1 cellular context compared by ENCODE assay signal in the genomic region with DNA sequence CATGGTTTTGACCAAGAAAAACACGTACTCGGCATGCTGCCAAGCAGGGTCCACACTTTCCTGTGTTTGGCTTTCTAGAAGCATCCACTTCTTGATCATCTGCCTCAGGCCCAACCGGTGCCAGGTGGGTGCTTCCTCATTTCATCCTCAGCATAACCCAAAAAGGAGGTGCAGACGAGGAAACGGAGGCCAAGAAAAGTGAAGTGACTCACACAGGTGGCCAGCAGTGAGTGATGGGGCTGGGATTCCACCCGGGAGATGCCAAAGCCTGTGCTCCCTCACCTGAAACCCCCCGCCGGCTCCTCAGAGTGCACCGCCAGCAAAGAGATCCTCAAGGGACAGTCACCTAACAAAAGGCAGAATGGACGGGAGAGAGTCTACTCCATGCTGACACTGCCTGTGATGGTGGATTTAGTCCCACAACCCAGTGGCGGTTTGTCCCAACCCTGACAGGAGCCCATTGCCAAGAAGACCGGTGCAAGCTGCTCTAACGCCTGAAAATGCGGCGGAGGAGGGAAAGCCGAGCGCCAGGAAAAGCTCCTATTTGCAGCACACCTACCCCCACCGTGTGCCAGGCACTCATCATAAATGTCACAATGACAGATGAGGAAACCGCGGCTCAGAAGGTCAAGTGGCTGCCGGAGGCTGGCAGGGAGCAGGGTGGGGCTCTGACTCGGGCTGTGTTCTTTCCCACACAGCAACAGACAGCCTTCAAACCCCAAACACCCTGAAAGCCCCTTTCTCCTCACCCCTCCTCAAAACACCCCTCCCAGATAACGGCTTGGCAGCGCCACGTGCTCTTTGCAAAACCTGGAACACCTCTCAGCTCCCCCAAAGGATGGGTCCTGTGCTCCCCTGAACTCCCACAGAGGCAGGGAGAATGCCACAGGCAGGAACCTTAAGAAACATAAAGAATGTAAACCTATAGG.
TF ChIP-seq lines count a peak whose summit lies in the region.

No MANE protein-coding gene starts in this region.

TF ChIP-seq in HEK293, 187 proteins besides CTCF, POLR2A, EP300 and RAD21 (continued from another document and continues in another):
- TF ChIP-seq, protein P1, sequence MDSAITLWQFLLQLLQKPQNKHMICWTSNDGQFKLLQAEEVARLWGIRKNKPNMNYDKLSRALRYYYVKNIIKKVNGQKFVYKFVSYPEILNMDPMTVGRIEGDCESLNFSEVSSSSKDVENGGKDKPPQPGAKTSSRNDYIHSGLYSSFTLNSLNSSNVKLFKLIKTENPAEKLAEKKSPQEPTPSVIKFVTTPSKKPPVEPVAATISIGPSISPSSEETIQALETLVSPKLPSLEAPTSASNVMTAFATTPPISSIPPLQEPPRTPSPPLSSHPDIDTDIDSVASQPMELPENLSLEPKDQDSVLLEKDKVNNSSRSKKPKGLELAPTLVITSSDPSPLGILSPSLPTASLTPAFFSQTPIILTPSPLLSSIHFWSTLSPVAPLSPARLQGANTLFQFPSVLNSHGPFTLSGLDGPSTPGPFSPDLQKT (IDR thresholded peaks at IDR 0.05; ENCODE audit: borderline replicate concordance, low read depth, low read length) = no peak
- peak; percentile 60; the same call in 1 of the 2 replicates for TF ChIP-seq SCRT2 (tag by site-specific recombination; IDR thresholded peaks at IDR 0.05)
- TF ChIP-seq, protein P2, sequence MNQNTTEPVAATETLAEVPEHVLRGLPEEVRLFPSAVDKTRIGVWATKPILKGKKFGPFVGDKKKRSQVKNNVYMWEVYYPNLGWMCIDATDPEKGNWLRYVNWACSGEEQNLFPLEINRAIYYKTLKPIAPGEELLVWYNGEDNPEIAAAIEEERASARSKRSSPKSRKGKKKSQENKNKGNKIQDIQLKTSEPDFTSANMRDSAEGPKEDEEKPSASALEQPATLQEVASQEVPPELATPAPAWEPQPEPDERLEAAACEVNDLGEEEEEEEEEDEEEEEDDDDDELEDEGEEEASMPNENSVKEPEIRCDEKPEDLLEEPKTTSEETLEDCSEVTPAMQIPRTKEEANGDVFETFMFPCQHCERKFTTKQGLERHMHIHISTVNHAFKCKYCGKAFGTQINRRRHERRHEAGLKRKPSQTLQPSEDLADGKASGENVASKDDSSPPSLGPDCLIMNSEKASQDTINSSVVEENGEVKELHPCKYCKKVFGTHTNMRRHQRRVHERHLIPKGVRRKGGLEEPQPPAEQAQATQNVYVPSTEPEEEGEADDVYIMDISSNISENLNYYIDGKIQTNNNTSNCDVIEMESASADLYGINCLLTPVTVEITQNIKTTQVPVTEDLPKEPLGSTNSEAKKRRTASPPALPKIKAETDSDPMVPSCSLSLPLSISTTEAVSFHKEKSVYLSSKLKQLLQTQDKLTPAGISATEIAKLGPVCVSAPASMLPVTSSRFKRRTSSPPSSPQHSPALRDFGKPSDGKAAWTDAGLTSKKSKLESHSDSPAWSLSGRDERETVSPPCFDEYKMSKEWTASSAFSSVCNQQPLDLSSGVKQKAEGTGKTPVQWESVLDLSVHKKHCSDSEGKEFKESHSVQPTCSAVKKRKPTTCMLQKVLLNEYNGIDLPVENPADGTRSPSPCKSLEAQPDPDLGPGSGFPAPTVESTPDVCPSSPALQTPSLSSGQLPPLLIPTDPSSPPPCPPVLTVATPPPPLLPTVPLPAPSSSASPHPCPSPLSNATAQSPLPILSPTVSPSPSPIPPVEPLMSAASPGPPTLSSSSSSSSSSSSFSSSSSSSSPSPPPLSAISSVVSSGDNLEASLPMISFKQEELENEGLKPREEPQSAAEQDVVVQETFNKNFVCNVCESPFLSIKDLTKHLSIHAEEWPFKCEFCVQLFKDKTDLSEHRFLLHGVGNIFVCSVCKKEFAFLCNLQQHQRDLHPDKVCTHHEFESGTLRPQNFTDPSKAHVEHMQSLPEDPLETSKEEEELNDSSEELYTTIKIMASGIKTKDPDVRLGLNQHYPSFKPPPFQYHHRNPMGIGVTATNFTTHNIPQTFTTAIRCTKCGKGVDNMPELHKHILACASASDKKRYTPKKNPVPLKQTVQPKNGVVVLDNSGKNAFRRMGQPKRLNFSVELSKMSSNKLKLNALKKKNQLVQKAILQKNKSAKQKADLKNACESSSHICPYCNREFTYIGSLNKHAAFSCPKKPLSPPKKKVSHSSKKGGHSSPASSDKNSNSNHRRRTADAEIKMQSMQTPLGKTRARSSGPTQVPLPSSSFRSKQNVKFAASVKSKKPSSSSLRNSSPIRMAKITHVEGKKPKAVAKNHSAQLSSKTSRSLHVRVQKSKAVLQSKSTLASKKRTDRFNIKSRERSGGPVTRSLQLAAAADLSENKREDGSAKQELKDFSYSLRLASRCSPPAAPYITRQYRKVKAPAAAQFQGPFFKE (tag by site-specific recombination; IDR thresholded peaks at IDR 0.05; ENCODE audit: borderline replicate concordance) = no peak
- TF ChIP-seq ZNF585B (tag by site-specific recombination; IDR thresholded peaks at IDR 0.05) = no peak
- no peak for TF ChIP-seq ZNF777 (tag by site-specific recombination; IDR thresholded peaks at IDR 0.05; ENCODE audit: borderline replicate concordance)
- TF ChIP-seq ZNF202 (tag by site-specific recombination; IDR thresholded peaks at IDR 0.05; ENCODE audit: borderline replicate concordance) = no peak
- TF ChIP-seq ZNF677 (tag by site-specific recombination; IDR thresholded peaks at IDR 0.05) = no peak
- peak; percentile 62; the same call in 1 of the 2 replicates for TF ChIP-seq ZEB2 (tag by site-specific recombination; IDR thresholded peaks at IDR 0.05)
- no peak for TF ChIP-seq GLI4 (tag by site-specific recombination; IDR thresholded peaks at IDR 0.05)
- no peak for TF ChIP-seq ZNF560 (tag by site-specific recombination; IDR thresholded peaks at IDR 0.05; ENCODE audit: borderline replicate concordance)
- TF ChIP-seq ZFP69B (tag by site-specific recombination; IDR thresholded peaks at IDR 0.05) = peak; percentile 45
- no peak for TF ChIP-seq ZNF664 (tag by site-specific recombination; IDR thresholded peaks at IDR 0.05)
- 0 out of 2 replicates have a peak, but pooled peaks have one; percentile 21 for TF ChIP-seq SP2 (tag by site-specific recombination; IDR thresholded peaks at IDR 0.05)
- TF ChIP-seq ZNF48 (tag by site-specific recombination; IDR thresholded peaks at IDR 0.05) = no peak
- no peak for TF ChIP-seq ZSCAN23 (tag by site-specific recombination; IDR thresholded peaks at IDR 0.05)
- TF ChIP-seq ZFP37 (tag by site-specific recombination; IDR thresholded peaks at IDR 0.05) = no peak
- peak; percentile 82 for TF ChIP-seq ZBTB8A (tag by site-specific recombination; IDR thresholded peaks at IDR 0.05)
- peak; percentile 87 for TF ChIP-seq KLF1 (tag by site-specific recombination; IDR thresholded peaks at IDR 0.05)
- no peak for TF ChIP-seq KLF9 (tag by site-specific recombination; IDR thresholded peaks at IDR 0.05; ENCODE audit: low read depth)
- TF ChIP-seq ZNF133 (tag by site-specific recombination; IDR thresholded peaks at IDR 0.05) = no peak
- no peak for TF ChIP-seq ZNF155 (tag by site-specific recombination; IDR thresholded peaks at IDR 0.05)
- peak; percentile 92 for TF ChIP-seq ZXDB (tag by site-specific recombination; IDR thresholded peaks at IDR 0.05)
- no peak for TF ChIP-seq ZNF239 (tag by site-specific recombination; IDR thresholded peaks at IDR 0.05)
- no peak for TF ChIP-seq ZFP41 (tag by site-specific recombination; IDR thresholded peaks at IDR 0.05; ENCODE audit: borderline replicate concordance)
- no peak for TF ChIP-seq HOXA7 (CRISPR knock-in tag; IDR thresholded peaks at IDR 0.05; ENCODE audit: borderline replicate concordance)
- TF ChIP-seq ZBTB21 (tag by site-specific recombination; IDR thresholded peaks at IDR 0.05) = no peak
- TF ChIP-seq TRIM28 (IDR thresholded peaks at IDR 0.05; ENCODE audit: borderline replicate concordance, low read length) = no peak
- TF ChIP-seq, protein P3, sequence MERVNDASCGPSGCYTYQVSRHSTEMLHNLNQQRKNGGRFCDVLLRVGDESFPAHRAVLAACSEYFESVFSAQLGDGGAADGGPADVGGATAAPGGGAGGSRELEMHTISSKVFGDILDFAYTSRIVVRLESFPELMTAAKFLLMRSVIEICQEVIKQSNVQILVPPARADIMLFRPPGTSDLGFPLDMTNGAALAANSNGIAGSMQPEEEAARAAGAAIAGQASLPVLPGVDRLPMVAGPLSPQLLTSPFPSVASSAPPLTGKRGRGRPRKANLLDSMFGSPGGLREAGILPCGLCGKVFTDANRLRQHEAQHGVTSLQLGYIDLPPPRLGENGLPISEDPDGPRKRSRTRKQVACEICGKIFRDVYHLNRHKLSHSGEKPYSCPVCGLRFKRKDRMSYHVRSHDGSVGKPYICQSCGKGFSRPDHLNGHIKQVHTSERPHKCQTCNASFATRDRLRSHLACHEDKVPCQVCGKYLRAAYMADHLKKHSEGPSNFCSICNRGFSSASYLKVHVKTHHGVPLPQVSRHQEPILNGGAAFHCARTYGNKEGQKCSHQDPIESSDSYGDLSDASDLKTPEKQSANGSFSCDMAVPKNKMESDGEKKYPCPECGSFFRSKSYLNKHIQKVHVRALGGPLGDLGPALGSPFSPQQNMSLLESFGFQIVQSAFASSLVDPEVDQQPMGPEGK (tag by site-specific recombination; IDR thresholded peaks at IDR 0.05) = peak; percentile 86
- TF ChIP-seq PRDM1 (tag by site-specific recombination; IDR thresholded peaks at IDR 0.05) = no peak
- TF ChIP-seq ZBTB20 (tag by site-specific recombination; IDR thresholded peaks at IDR 0.05) = peak; percentile 4; the same call in 1 of the 2 replicates
- TF ChIP-seq ZBTB7A (tag by site-specific recombination; IDR thresholded peaks at IDR 0.05; ENCODE audit: low read depth) = peak; percentile 70; the same call in 1 of the 2 replicates
- TF ChIP-seq KLF10 (tag by site-specific recombination; IDR thresholded peaks at IDR 0.05) = peak; percentile 73; the same call in 1 of the 2 replicates
- TF ChIP-seq ZNF544 (tag by site-specific recombination; IDR thresholded peaks at IDR 0.05) = no peak
- TF ChIP-seq ZNF654 (tag by site-specific recombination; IDR thresholded peaks at IDR 0.05; ENCODE audit: low read depth) = no peak
- TF ChIP-seq ZBTB10 (tag by site-specific recombination; IDR thresholded peaks at IDR 0.05) = 0 out of 2 replicates have a peak, but pooled peaks have one; percentile 60
- TF ChIP-seq ZNF138 (tag by site-specific recombination; IDR thresholded peaks at IDR 0.05; ENCODE audit: borderline replicate concordance) = no peak
- no peak for TF ChIP-seq ZNF266 (tag by site-specific recombination; IDR thresholded peaks at IDR 0.05; ENCODE audit: low read depth)
- TF ChIP-seq ZNF768 (tag by site-specific recombination; IDR thresholded peaks at IDR 0.05) = no peak
- TF ChIP-seq, protein P4, sequence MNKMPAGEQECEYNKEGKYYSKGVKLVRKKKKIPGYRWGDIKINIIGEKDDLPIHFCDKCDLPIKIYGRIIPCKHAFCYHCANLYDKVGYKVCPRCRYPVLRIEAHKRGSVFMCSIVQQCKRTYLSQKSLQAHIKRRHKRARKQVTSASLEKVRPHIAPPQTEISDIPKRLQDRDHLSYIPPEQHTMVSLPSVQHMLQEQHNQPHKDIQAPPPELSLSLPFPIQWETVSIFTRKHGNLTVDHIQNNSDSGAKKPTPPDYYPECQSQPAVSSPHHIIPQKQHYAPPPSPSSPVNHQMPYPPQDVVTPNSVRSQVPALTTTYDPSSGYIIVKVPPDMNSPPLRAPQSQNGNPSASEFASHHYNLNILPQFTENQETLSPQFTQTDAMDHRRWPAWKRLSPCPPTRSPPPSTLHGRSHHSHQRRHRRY (tag by site-specific recombination; IDR thresholded peaks at IDR 0.05) = no peak
- TF ChIP-seq ZNF248 (tag by site-specific recombination; IDR thresholded peaks at IDR 0.05) = no peak
- no peak for TF ChIP-seq ZNF114 (tag by site-specific recombination; IDR thresholded peaks at IDR 0.05)
- TF ChIP-seq ZNF223 (tag by site-specific recombination; IDR thresholded peaks at IDR 0.05) = no peak
- TF ChIP-seq FEZF1 (tag by site-specific recombination; IDR thresholded peaks at IDR 0.05) = peak; percentile 91
- TF ChIP-seq ZNF184 (tag by site-specific recombination; IDR thresholded peaks at IDR 0.05) = no peak
- TF ChIP-seq, protein P5, sequence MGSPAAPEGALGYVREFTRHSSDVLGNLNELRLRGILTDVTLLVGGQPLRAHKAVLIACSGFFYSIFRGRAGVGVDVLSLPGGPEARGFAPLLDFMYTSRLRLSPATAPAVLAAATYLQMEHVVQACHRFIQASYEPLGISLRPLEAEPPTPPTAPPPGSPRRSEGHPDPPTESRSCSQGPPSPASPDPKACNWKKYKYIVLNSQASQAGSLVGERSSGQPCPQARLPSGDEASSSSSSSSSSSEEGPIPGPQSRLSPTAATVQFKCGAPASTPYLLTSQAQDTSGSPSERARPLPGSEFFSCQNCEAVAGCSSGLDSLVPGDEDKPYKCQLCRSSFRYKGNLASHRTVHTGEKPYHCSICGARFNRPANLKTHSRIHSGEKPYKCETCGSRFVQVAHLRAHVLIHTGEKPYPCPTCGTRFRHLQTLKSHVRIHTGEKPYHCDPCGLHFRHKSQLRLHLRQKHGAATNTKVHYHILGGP (tag by site-specific recombination; IDR thresholded peaks at IDR 0.05) = no peak
- TF ChIP-seq SP7 (tag by site-specific recombination; IDR thresholded peaks at IDR 0.05) = peak; percentile 69
- TF ChIP-seq MYNN (tag by site-specific recombination; IDR thresholded peaks at IDR 0.05; ENCODE audit: borderline replicate concordance) = no peak
- TF ChIP-seq GLI2 (tag by site-specific recombination; IDR thresholded peaks at IDR 0.05; ENCODE audit: borderline replicate concordance, low read depth) = no peak; the same call in 1 of the 2 replicates
- TF ChIP-seq ZNF354C (tag by site-specific recombination; IDR thresholded peaks at IDR 0.05; ENCODE audit: borderline replicate concordance, low read depth) = no peak
- TF ChIP-seq YY1 (tag by site-specific recombination; IDR thresholded peaks at IDR 0.05) = no peak
- peak; percentile 61 for TF ChIP-seq ZNF600 (tag by site-specific recombination; IDR thresholded peaks at IDR 0.05)
- no peak; the same call in 1 of the 2 replicates for TF ChIP-seq ZBTB48 (tag by site-specific recombination; IDR thresholded peaks at IDR 0.05)
- no peak for TF ChIP-seq ZNF510 (tag by site-specific recombination; IDR thresholded peaks at IDR 0.05; ENCODE audit: insufficient replicate concordance)
- TF ChIP-seq ZNF521 (tag by site-specific recombination; IDR thresholded peaks at IDR 0.05) = no peak
- TF ChIP-seq EGR2 (tag by site-specific recombination; IDR thresholded peaks at IDR 0.05; ENCODE audit: low read depth) = no peak
